In the genomic region with DNA sequence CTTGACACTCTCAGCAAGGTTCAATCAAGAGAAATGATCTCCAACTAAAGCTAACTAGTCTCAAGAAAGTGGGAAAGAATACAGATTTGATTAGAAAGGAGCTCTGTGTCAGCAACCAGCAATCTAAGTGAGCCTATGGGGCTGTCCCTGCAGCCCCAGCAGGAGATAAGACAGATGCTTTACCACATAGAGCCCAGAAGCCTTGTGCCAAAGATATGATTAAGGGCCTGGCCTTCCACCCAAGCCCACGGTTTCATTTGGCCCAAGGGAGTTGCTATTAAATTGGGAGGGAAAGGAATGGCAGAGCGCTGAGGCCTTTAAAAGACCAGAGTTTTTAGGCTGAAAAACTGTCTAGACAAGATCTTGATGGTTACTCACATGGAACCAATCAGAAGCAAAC, we compare ENCODE assay signal across 16 cellular contexts.
"Had no signal": no experiment of that assay in that cellular context is flagged by ENCODE, and none has a peak within 500 bp of the region (broad histone marks: within the 10 kb centered on the region; RNA-seq: fewer than 3 reads in every experiment).

No MANE protein-coding gene starts in this region.

- ATAC-seq: lower lobe of right lung; naive thymus-derived CD8-positive, alpha-beta T cell; stimulated activated naive CD8-positive, alpha-beta T cell treated with anti-CD3 and anti-CD28 coated beads, Interleukin-15, amount 100 ng/mL, for 72 hours had no signal

- H3K4me3 ChIP-seq: lower lobe of right lung, testis had no signal

- H3K9me3 ChIP-seq: lower lobe of right lung, testis had no signal

- DNase-seq: activated CD4-positive, alpha-beta memory T cell treated with anti-CD3 and anti-CD28 coated beads for 36 hours; activated CD4-positive, CD25-positive, alpha-beta regulatory T cell treated with anti-CD3 and anti-CD28 coated beads, Interleukin-2, amount 50 U/mL, for 72 hours; activated naive CD4-positive, alpha-beta T cell treated with Interleukin-2 at 50 U/mL for 16 hours; activated T-cell treated with anti-CD3 and anti-CD28 coated beads, Interleukin-2, amount 50 U/mL, for 48 hours; central memory CD4-positive, alpha-beta T cell; cortex of kidney; effector CD8-positive, alpha-beta T cell; immature natural killer cell; lower lobe of right lung; naive thymus-derived CD8-positive, alpha-beta T cell; nucleus accumbens; stimulated activated CD4-positive, alpha-beta T cell treated with anti-CD3 and anti-CD28 coated beads, Interleukin-15, amount 100 ng/mL, for 24 hours; stimulated activated CD4-positive, alpha-beta T cell treated with anti-CD3 and anti-CD28 coated beads, Interleukin-4, amount 100 ng/mL, for 4 hours; stimulated activated naive CD8-positive, alpha-beta T cell treated with anti-CD3 and anti-CD28 coated beads, Interleukin-15, amount 100 ng/mL, for 72 hours; T-helper 2 cell; testis had no signal

- H3K27ac ChIP-seq: lower lobe of right lung, testis had no signal

- H3K27me3 ChIP-seq: testis had no signal

- H3K4me1 ChIP-seq: lower lobe of right lung, testis had no signal
